24 cellular contexts compared by ENCODE assay signal in genomic region chr11:74956387-74956786, GRCh38. TPM values are rescaled to one million over a fixed set of nuclear protein-coding genes. Genes with fewer than 3 reads are reported as not detected.
DNase-seq lines count a peak whose midpoint lies in the region; ATAC-seq and TF ChIP-seq lines count a peak whose summit lies in the region.
"Had no signal": no experiment of that assay in that cellular context is flagged by ENCODE, and none has a peak within 500 bp of the region (broad histone marks: within the 10 kb centered on the region; RNA-seq: fewer than 3 reads in every experiment).

No MANE protein-coding gene starts in this region.

- DNase-seq in natural killer cell treated with Interleukin-12 subunit alpha and Interleukin-12 subunit beta and Interleukin-15 and Interleukin-18, amount 100 ng/mL, for 72 hours (ENCODE audit: low spot score), result no peak
- DNase-seq in natural killer cell (no peak), chondrocyte (ENCODE audit: low spot score) (no peak), right atrium auricular region (ENCODE audit: low spot score) (no peak), AML-193 (lab: John Stamatoyannopoulos, UW) (no peak), EL (no peak)
- DNase-seq: activated CD4-positive, alpha-beta T cell treated with anti-CD3 and anti-CD28 coated beads for 48 hours; activated naive CD4-positive, alpha-beta T cell treated with anti-CD3 and anti-CD28 coated beads, Interleukin-2, amount 10 ng/mL, durations not matched to agents 7 days and 5 days; amniotic stem cell; brain microvascular endothelial cell; HCEC 1CT; NCI-H1436; NCI-H446; NCI-H774; nucleus accumbens; small intestine; stimulated activated CD4-positive, alpha-beta T cell treated with anti-CD3 and anti-CD28 coated beads, Interleukin-2, amount 100 ng/mL, for 24 hours; transverse colon had no signal

- intact Hi-C loops in natural killer cell (cut with micrococcal nuclease), result no loop called here

- H3K9me3 Mint-ChIP-seq in natural killer cell treated with Interleukin-12 subunit alpha and Interleukin-12 subunit beta and Interleukin-15 and Interleukin-18, amount 100 ng/mL, for 72 hours, result no peaks in the 10 kb centered on the region
- H3K9me3 Mint-ChIP-seq in natural killer cell, result no peaks in the 10 kb centered on the region
- H3K9me3 Mint-ChIP-seq in chondrocyte (ENCODE audit: low read depth), result peaks cover 2% of the 10 kb centered on the region
- no peaks in the 10 kb centered on the region for H3K9me3 Mint-ChIP-seq in stimulated activated memory B cell treated with anti-CD40 and anti-IgM and Interleukin-4, amounts not matched to agents 10 μg/mL and 1 μg/mL and 100 μg/mL, for 72 hours
- H3K9me3 Mint-ChIP-seq: activated naive CD4-positive, alpha-beta T cell treated with anti-CD3 and anti-CD28 coated beads, Interleukin-2, amount 10 ng/mL, durations not matched to agents 7 days and 5 days; T-helper 2 cell treated with Interferon-gamma antibody and Interleukin-4, amounts not matched to agents 5 μg/mL and 100 μg/mL, for 36 hours had no signal

- H3K36me3 ChIP-seq in right atrium auricular region, result no peaks in the 10 kb centered on the region
- H3K36me3 ChIP-seq: transverse colon had no signal

- H3K27ac Mint-ChIP-seq in natural killer cell treated with Interleukin-12 subunit alpha and Interleukin-12 subunit beta and Interleukin-15 and Interleukin-18, amount 100 ng/mL, for 72 hours, result no peak overlapping the region
- H3K27ac Mint-ChIP-seq in natural killer cell (peak overlapping the region in 1 of 2 donors; percentile 37), chondrocyte (ENCODE audit: unreplicated experiment) (peak overlapping the region; percentile 3)
- H3K27ac Mint-ChIP-seq in stimulated activated memory B cell treated with anti-CD40 and anti-IgM and Interleukin-4, amounts not matched to agents 10 μg/mL and 1 μg/mL and 100 μg/mL, for 72 hours, result peak overlapping the region; percentile 9
- H3K27ac Mint-ChIP-seq: activated naive CD4-positive, alpha-beta T cell treated with anti-CD3 and anti-CD28 coated beads, Interleukin-2, amount 10 ng/mL, durations not matched to agents 7 days and 5 days; T-helper 2 cell treated with Interferon-gamma antibody and Interleukin-4, amounts not matched to agents 5 μg/mL and 100 μg/mL, for 36 hours had no signal

- H3K27me3 Mint-ChIP-seq in natural killer cell treated with Interleukin-12 subunit alpha and Interleukin-12 subunit beta and Interleukin-15 and Interleukin-18, amount 100 ng/mL, for 72 hours, result no peaks in the 10 kb centered on the region
- H3K27me3 Mint-ChIP-seq in natural killer cell (ENCODE audit: low read depth in 2 of 2) (no peaks in the 10 kb centered on the region), chondrocyte (ENCODE audit: low read depth) (no peaks in the 10 kb centered on the region)
- no peaks in the 10 kb centered on the region for H3K27me3 Mint-ChIP-seq in stimulated activated memory B cell treated with anti-CD40 and anti-IgM and Interleukin-4, amounts not matched to agents 10 μg/mL and 1 μg/mL and 100 μg/mL, for 72 hours
- H3K27me3 Mint-ChIP-seq: activated naive CD4-positive, alpha-beta T cell treated with anti-CD3 and anti-CD28 coated beads, Interleukin-2, amount 10 ng/mL, durations not matched to agents 7 days and 5 days had no signal

- H3K4me3 ChIP-seq in right atrium auricular region, result no peak overlapping the region
- H3K4me3 ChIP-seq: esophagus muscularis mucosa, gastroesophageal sphincter, transverse colon had no signal

- H3K4me1 Mint-ChIP-seq in natural killer cell treated with Interleukin-12 subunit alpha and Interleukin-12 subunit beta and Interleukin-15 and Interleukin-18, amount 100 ng/mL, for 72 hours (ENCODE audit: low read depth in 2 of 2), result peaks cover 59 to 79% of the 10 kb centered on the region in 2 donors
- H3K4me1 Mint-ChIP-seq in natural killer cell (peaks cover 72 to 89% of the 10 kb centered on the region in 2 donors), chondrocyte (ENCODE audit: low read depth) (peaks cover 59% of the 10 kb centered on the region)
- peaks cover 89% of the 10 kb centered on the region for H3K4me1 Mint-ChIP-seq in stimulated activated memory B cell treated with anti-CD40 and anti-IgM and Interleukin-4, amounts not matched to agents 10 μg/mL and 1 μg/mL and 100 μg/mL, for 72 hours

- peak overlapping the region; percentile 19 for H3K4me3 Mint-ChIP-seq in natural killer cell treated with Interleukin-12 subunit alpha and Interleukin-12 subunit beta and Interleukin-15 and Interleukin-18, amount 100 ng/mL, for 72 hours
- H3K4me3 Mint-ChIP-seq in natural killer cell, result no peak overlapping the region
- no peak overlapping the region for H3K4me3 Mint-ChIP-seq in chondrocyte (ENCODE audit: unreplicated experiment)
- no peak overlapping the region for H3K4me3 Mint-ChIP-seq in stimulated activated memory B cell treated with anti-CD40 and anti-IgM and Interleukin-4, amounts not matched to agents 10 μg/mL and 1 μg/mL and 100 μg/mL, for 72 hours
- H3K4me3 Mint-ChIP-seq: activated naive CD4-positive, alpha-beta T cell treated with anti-CD3 and anti-CD28 coated beads, Interleukin-2, amount 10 ng/mL, durations not matched to agents 7 days and 5 days; T-helper 2 cell treated with Interferon-gamma antibody and Interleukin-4, amounts not matched to agents 5 μg/mL and 100 μg/mL, for 36 hours had no signal

- no peaks in the 10 kb centered on the region for H3K9me3 ChIP-seq in right atrium auricular region
- H3K9me3 ChIP-seq: esophagus muscularis mucosa, gastroesophageal sphincter, transverse colon had no signal

- peaks cover 11% of the 10 kb centered on the region for H3K36me3 Mint-ChIP-seq in natural killer cell treated with Interleukin-12 subunit alpha and Interleukin-12 subunit beta and Interleukin-15 and Interleukin-18, amount 100 ng/mL, for 72 hours
- H3K36me3 Mint-ChIP-seq in natural killer cell, result no peaks in the 10 kb centered on the region
- peaks cover 2% of the 10 kb centered on the region for H3K36me3 Mint-ChIP-seq in chondrocyte (ENCODE audit: low read depth)
- H3K36me3 Mint-ChIP-seq in stimulated activated memory B cell treated with anti-CD40 and anti-IgM and Interleukin-4, amounts not matched to agents 10 μg/mL and 1 μg/mL and 100 μg/mL, for 72 hours, result peaks cover 52% of the 10 kb centered on the region

- H3K27ac ChIP-seq in right atrium auricular region, result peak overlapping the region; percentile 5 to 35
- H3K27ac ChIP-seq: brain microvascular endothelial cell, KMS-11, transverse colon had no signal

- H3K27me3 ChIP-seq in right atrium auricular region, result no peaks in the 10 kb centered on the region
- H3K27me3 ChIP-seq: brain microvascular endothelial cell, esophagus muscularis mucosa, gastroesophageal sphincter, transverse colon had no signal

- H3K4me1 ChIP-seq in right atrium auricular region, result peaks cover 0 to 56% of the 10 kb centered on the region in 2 donors

- TF ChIP-seq CTCF in natural killer cell (IDR thresholded peaks at IDR 0.05), result no peak
- TF ChIP-seq CTCF in chondrocyte (IDR thresholded peaks at IDR 0.05), result no peak
- no peak for TF ChIP-seq CTCF in right atrium auricular region (IDR thresholded peaks at IDR 0.05)

- no peak for ATAC-seq in natural killer cell treated with Interleukin-12 subunit alpha and Interleukin-12 subunit beta and Interleukin-15 and Interleukin-18, amount 100 ng/mL, for 72 hours
- ATAC-seq in natural killer cell, result no peak
- ATAC-seq in stimulated activated memory B cell treated with anti-CD40 and anti-IgM and Interleukin-4, amounts not matched to agents 10 μg/mL and 1 μg/mL and 100 μg/mL, for 72 hours, result no peak
- no peak for ATAC-seq in GM19463 (IDR thresholded peaks at IDR 0.05; ENCODE audit: unreplicated experiment)
- ATAC-seq: gastroesophageal sphincter had no signal

RNA-seq across cellular contexts. Expression of gene SPCS2, which starts 7.3 kb away (rescaled TPM):
- total RNA-seq in natural killer cell treated with Interleukin-12 subunit alpha and Interleukin-12 subunit beta and Interleukin-15 and Interleukin-18, amount 100 ng/mL, for 72 hours, result 100 to 1,000 TPM; 110 to 168 TPM
- 100 to 1,000 TPM in 2 of 3 donors, 10 to 100 TPM in 1; 76.9 to 117 (median 106) TPM for total RNA-seq in natural killer cell
- total RNA-seq in chondrocyte, result 119 to 141 TPM (median 133 TPM) in 3 replicates
- 10 to 100 TPM; 26.6 to 34.7 TPM for total RNA-seq in right atrium auricular region

RNA-seq across cellular contexts. Expression of gene XRRA1, which starts 7.5 kb away (rescaled TPM):
- total RNA-seq in natural killer cell treated with Interleukin-12 subunit alpha and Interleukin-12 subunit beta and Interleukin-15 and Interleukin-18, amount 100 ng/mL, for 72 hours, result 10 to 100 TPM; 12.2 to 31.2 TPM
- 10 to 100 TPM; 12.7 to 14.3 (median 14.3) TPM for total RNA-seq in natural killer cell
- 8.0 to 13.2 TPM (median 8.1 TPM) in 3 replicates for total RNA-seq in chondrocyte
- 1 to 10 TPM; 6.8 to 8.1 TPM for total RNA-seq in right atrium auricular region

RNA-seq across cellular contexts. Expression of gene NEU3, which starts 32.3 kb away (rescaled TPM):
- 10 to 100 TPM; 17.8 to 35.0 TPM for total RNA-seq in natural killer cell treated with Interleukin-12 subunit alpha and Interleukin-12 subunit beta and Interleukin-15 and Interleukin-18, amount 100 ng/mL, for 72 hours
- 10 to 100 TPM; 16.9 to 24.3 (median 17.5) TPM for total RNA-seq in natural killer cell
- 9.4 to 14.1 TPM (median 9.6 TPM) in 3 replicates for total RNA-seq in chondrocyte
- 1 to 10 TPM; 3.0 to 8.4 TPM for total RNA-seq in right atrium auricular region

Comparison
In these comparisons a context has a peak if more than half of its experiments do, and no peak if none do; other contexts are left out.
1. H3K27ac Mint-ChIP-seq: peak in chondrocyte (single experiment) and stimulated activated memory B cell treated with anti-CD40 and anti-IgM and Interleukin-4, amounts not matched to agents 10 μg/mL and 1 μg/mL and 100 μg/mL, for 72 hours (single experiment); none in natural killer cell treated with Interleukin-12 subunit alpha and Interleukin-12 subunit beta and Interleukin-15 and Interleukin-18, amount 100 ng/mL, for 72 hours (0 of 2).